ENCODE assay signal across 8 cellular contexts in genomic region chr4:165378763-165379631, GRCh38. TPM values are rescaled to one million over a fixed set of nuclear protein-coding genes. Genes with fewer than 3 reads are reported as not detected.
A peak's percentile ranks its signal among the peaks of the same experiment; 100 is the strongest.
DNase-seq lines count a peak whose midpoint lies in the region; ATAC-seq and TF ChIP-seq lines count a peak whose summit lies in the region.

Gene CPE (plus strand): TSS chr4:165379008. CDS start chr4:165379222, 214 bp downstream.

- H3K9me3 Mint-ChIP-seq in osteocyte (ENCODE audit: unreplicated experiment) = no peaks in the 10 kb centered on the region

- ATAC-seq in GM21825 (IDR thresholded peaks at IDR 0.05; ENCODE audit: unreplicated experiment) = peak; percentile 95
- peak; percentile 99 for ATAC-seq in SK-N-SH treated with all-trans-retinoic acid at 6 μM for 48 hours
- peak; percentile 97 for ATAC-seq in Right ventricle myocardium inferior

- H3K27ac ChIP-seq in adrenal gland = peak within 1 kb of the TSS in 3 of 5 donors; percentile 69 to 85 (median 75)
- peak within 1 kb of the TSS; percentile 90 to 91 for H3K27ac ChIP-seq in tibial artery

- H3K4me3 ChIP-seq in adrenal gland = peak within 1 kb of the TSS; percentile 27 to 77 (median 34)
- H3K4me3 ChIP-seq in tibial artery = peak within 1 kb of the TSS; percentile 68 to 80

- peak; percentile 84 to 91 for TF ChIP-seq POLR2A in adrenal gland (IDR thresholded peaks at IDR 0.05)

- peaks cover 47% of the 10 kb centered on the region for H3K4me1 Mint-ChIP-seq in osteocyte (ENCODE audit: unreplicated experiment)

- H3K27me3 ChIP-seq in adrenal gland (no peaks in the 10 kb centered on the region), tibial artery (no peaks in the 10 kb centered on the region)

- intact Hi-C loops in adrenal gland (cut with DNase I) = no loop called here
- intact Hi-C loops in Right ventricle myocardium inferior (cut with DNase I) = no loop called here
- intact Hi-C loops in tibial artery (cut with DNase I; ENCODE audit: low total_unique reads) = loop anchor here (5.0 to 10.0 kb wide), 2 partner anchors 54 to 83 kb away; partner anchors contain the start of gene MSMO1

- H3K4me3 Mint-ChIP-seq in osteocyte (ENCODE audit: unreplicated experiment) = peak within 1 kb of the TSS; percentile 85

- H3K4me1 ChIP-seq in adrenal gland (replicated peaks in 1 of 2) (peaks cover 0 to under 1% of the 10 kb centered on the region in 2 donors), tibial artery (peaks cover 0 to 36% (median 4%) of the 10 kb centered on the region in 4 donors)

- H3K9me3 ChIP-seq in adrenal gland (replicated peaks in 1 of 3) = no peaks in the 10 kb centered on the region
- H3K9me3 ChIP-seq in tibial artery = peaks cover 0 to 6% (median 0%) of the 10 kb centered on the region in 3 donors

- DNase-seq in DMS153 treated with DMSO at 0.1 percent for 48 hours (lab: John Stamatoyannopoulos, UW; ENCODE audit: unreplicated experiment) = peak; percentile 71
- DNase-seq in LHCN-M2 (ENCODE audit: low read depth) = peak; percentile 59
- DNase-seq in adrenal gland = peak; percentile 75 to 92 (median 83)
- peak; percentile 85 for DNase-seq in Right ventricle myocardium inferior (ENCODE audit: missing footprints)
- DNase-seq in osteocyte (ENCODE audit: extremely low spot score, unreplicated experiment) = peak; percentile 94
- DNase-seq in tibial artery = peak; percentile 83 to 93

- no peaks in the 10 kb centered on the region for H3K36me3 ChIP-seq in adrenal gland (replicated peaks in 1 of 2)
- no peaks in the 10 kb centered on the region for H3K36me3 ChIP-seq in tibial artery

- peak; percentile 20 to 79 (median 71) for TF ChIP-seq CTCF in adrenal gland (IDR thresholded peaks at IDR 0.05)
- TF ChIP-seq CTCF in osteocyte (IDR thresholded peaks at IDR 0.05) = peak; percentile 55
- peak; percentile 69 to 80 for TF ChIP-seq CTCF in tibial artery (IDR thresholded peaks at IDR 0.05)

- H3K27me3 Mint-ChIP-seq in osteocyte (ENCODE audit: unreplicated experiment) = no peaks in the 10 kb centered on the region

- no peaks in the 10 kb centered on the region for H3K36me3 Mint-ChIP-seq in osteocyte (ENCODE audit: unreplicated experiment)

- 1 to 16% (median 1%) methylated on average over 2 to 82 of the region's 82 CpGs for WGBS in adrenal gland, 4 donors

- H3K27ac Mint-ChIP-seq in osteocyte (ENCODE audit: unreplicated experiment) = peak within 1 kb of the TSS; percentile 87

TF ChIP-seq in SK-N-SH treated with all-trans-retinoic acid at 6 μM for 48 hours, 23 proteins besides CTCF, POLR2A, EP300 and RAD21:
- no peak for TF ChIP-seq TCF4 (CRISPR knock-in tag; IDR thresholded peaks at IDR 0.05; ENCODE audit: borderline replicate concordance)
- no peak for TF ChIP-seq ZNF565 (CRISPR knock-in tag; conservative IDR thresholded peaks at IDR 0.05; ENCODE audit: low read depth)
- no peak for TF ChIP-seq ZNF70 (CRISPR knock-in tag; IDR thresholded peaks at IDR 0.05)
- TF ChIP-seq ESRRG (CRISPR knock-in tag; IDR thresholded peaks at IDR 0.05) = no peak
- TF ChIP-seq BACH2 (CRISPR knock-in tag; IDR thresholded peaks at IDR 0.05; ENCODE audit: borderline replicate concordance) = no peak
- TF ChIP-seq RARB (CRISPR knock-in tag; IDR thresholded peaks at IDR 0.05) = no peak
- TF ChIP-seq TOX (CRISPR knock-in tag; IDR thresholded peaks at IDR 0.05; ENCODE audit: borderline replicate concordance) = no peak
- TF ChIP-seq, protein P1, sequence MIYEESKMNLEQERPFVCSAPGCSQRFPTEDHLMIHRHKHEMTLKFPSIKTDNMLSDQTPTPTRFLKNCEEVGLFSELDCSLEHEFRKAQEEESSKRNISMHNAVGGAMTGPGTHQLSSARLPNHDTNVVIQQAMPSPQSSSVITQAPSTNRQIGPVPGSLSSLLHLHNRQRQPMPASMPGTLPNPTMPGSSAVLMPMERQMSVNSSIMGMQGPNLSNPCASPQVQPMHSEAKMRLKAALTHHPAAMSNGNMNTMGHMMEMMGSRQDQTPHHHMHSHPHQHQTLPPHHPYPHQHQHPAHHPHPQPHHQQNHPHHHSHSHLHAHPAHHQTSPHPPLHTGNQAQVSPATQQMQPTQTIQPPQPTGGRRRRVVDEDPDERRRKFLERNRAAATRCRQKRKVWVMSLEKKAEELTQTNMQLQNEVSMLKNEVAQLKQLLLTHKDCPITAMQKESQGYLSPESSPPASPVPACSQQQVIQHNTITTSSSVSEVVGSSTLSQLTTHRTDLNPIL (CRISPR knock-in tag; IDR thresholded peaks at IDR 0.05; ENCODE audit: low read depth) = no peak
- TF ChIP-seq PPARA (CRISPR knock-in tag; IDR thresholded peaks at IDR 0.05; ENCODE audit: borderline replicate concordance) = no peak

RNA-seq across cellular contexts. Expression of gene CPE, which starts in this region (rescaled TPM):
- total RNA-seq in LHCN-M2 (2014; rRNA removed) = 2.3 and 3.6 TPM in 2 replicates
- polyA plus RNA-seq in LHCN-M2 (2012) = 5.3 TPM
- total RNA-seq in adrenal gland = 100 to 1,000 TPM in 4 of 8 donors, 10 to 100 TPM in 4; 24.8 to 159 (median 117) TPM
- 100 to 1,000 TPM in 1 of 3 donors, 10 to 100 TPM in 2; 40.2 to 152 (median 46.6) TPM for polyA plus RNA-seq in adrenal gland
- total RNA-seq in Right ventricle myocardium inferior = 56.2 TPM
- 190 and 195 TPM in 2 replicates for total RNA-seq in osteocyte

Comparison
In these comparisons a context has a peak if more than half of its experiments do, and no peak if none do; other contexts are left out.
1. Peak in every context shown above with its lines: DNase-seq, ATAC-seq, H3K4me3 ChIP-seq and H3K27ac ChIP-seq.